ENCODE assay signal across 1 cellular context in genomic region chr2:11389551-11390528, GRCh38.
TF ChIP-seq lines count a peak whose summit lies in the region.

No MANE protein-coding gene starts in this region.

TF ChIP-seq in HepG2, 621 proteins besides CTCF, POLR2A, EP300 and RAD21 (continued from another document and continues in another):
- TF ChIP-seq ZBTB44 (CRISPR knock-in tag; IDR thresholded peaks at IDR 0.05) (no peak), ETV6 (CRISPR knock-in tag; conservative IDR thresholded peaks at IDR 0.05) (0 out of 2 replicates have a peak, but pooled peaks have one; percentile 42), BORCS8-MEF2B (CRISPR knock-in tag; IDR thresholded peaks at IDR 0.05) (peak; percentile 33; the same call in 1 of the 2 replicates), POGZ (CRISPR knock-in tag; IDR thresholded peaks at IDR 0.05) (0 out of 2 replicates have a peak, but pooled peaks have one; percentile 20), ZNF569 (CRISPR knock-in tag; IDR thresholded peaks at IDR 0.05; ENCODE audit: borderline replicate concordance) (no peak), ZSCAN29 (CRISPR knock-in tag; conservative IDR thresholded peaks at IDR 0.05) (no peak), ZC3H4 (CRISPR knock-in tag; IDR thresholded peaks at IDR 0.05; ENCODE audit: borderline replicate concordance) (no peak), KDM1A (CRISPR knock-in tag; IDR thresholded peaks at IDR 0.05) (no peak), ZGPAT (CRISPR knock-in tag; IDR thresholded peaks at IDR 0.05) (peak; percentile 16; the same call in 1 of the 2 replicates), NONO (IDR thresholded peaks at IDR 0.05) (no peak), NONO (CRISPR knock-in tag; conservative IDR thresholded peaks at IDR 0.05) (peak; percentile 40; the same call in 1 of the 2 replicates), RFX3 (CRISPR knock-in tag; IDR thresholded peaks at IDR 0.05) (no peak), ZNF558 (CRISPR knock-in tag; IDR thresholded peaks at IDR 0.05; ENCODE audit: borderline replicate concordance) (no peak), NFIC (IDR thresholded peaks at IDR 0.05; ENCODE audit: low read length) (peak; percentile 79), ZNF788 (CRISPR knock-in tag; IDR thresholded peaks at IDR 0.05; ENCODE audit: borderline replicate concordance) (no peak), ZNF335 (CRISPR knock-in tag; IDR thresholded peaks at IDR 0.05) (no peak), ZNF451 (CRISPR knock-in tag; IDR thresholded peaks at IDR 0.05) (0 out of 2 replicates have a peak, but pooled peaks have one; percentile 31), IRF2 (CRISPR knock-in tag; IDR thresholded peaks at IDR 0.05) (no peak), HMGXB3 (CRISPR knock-in tag; IDR thresholded peaks at IDR 0.05; ENCODE audit: borderline replicate concordance) (no peak), RARA (CRISPR knock-in tag; IDR thresholded peaks at IDR 0.05) (peak; percentile 46; the same call in 1 of the 2 replicates), SMC3 (IDR thresholded peaks at IDR 0.05; ENCODE audit: low read length) (no peak), MAX (IDR thresholded peaks at IDR 0.05) (0 out of 2 replicates have a peak, but pooled peaks have one; percentile 23), TOE1 (CRISPR knock-in tag; IDR thresholded peaks at IDR 0.05) (no peak), SMAD1 (CRISPR knock-in tag; IDR thresholded peaks at IDR 0.05; ENCODE audit: borderline replicate concordance, low read depth) (no peak)
- TF ChIP-seq, protein P1, sequence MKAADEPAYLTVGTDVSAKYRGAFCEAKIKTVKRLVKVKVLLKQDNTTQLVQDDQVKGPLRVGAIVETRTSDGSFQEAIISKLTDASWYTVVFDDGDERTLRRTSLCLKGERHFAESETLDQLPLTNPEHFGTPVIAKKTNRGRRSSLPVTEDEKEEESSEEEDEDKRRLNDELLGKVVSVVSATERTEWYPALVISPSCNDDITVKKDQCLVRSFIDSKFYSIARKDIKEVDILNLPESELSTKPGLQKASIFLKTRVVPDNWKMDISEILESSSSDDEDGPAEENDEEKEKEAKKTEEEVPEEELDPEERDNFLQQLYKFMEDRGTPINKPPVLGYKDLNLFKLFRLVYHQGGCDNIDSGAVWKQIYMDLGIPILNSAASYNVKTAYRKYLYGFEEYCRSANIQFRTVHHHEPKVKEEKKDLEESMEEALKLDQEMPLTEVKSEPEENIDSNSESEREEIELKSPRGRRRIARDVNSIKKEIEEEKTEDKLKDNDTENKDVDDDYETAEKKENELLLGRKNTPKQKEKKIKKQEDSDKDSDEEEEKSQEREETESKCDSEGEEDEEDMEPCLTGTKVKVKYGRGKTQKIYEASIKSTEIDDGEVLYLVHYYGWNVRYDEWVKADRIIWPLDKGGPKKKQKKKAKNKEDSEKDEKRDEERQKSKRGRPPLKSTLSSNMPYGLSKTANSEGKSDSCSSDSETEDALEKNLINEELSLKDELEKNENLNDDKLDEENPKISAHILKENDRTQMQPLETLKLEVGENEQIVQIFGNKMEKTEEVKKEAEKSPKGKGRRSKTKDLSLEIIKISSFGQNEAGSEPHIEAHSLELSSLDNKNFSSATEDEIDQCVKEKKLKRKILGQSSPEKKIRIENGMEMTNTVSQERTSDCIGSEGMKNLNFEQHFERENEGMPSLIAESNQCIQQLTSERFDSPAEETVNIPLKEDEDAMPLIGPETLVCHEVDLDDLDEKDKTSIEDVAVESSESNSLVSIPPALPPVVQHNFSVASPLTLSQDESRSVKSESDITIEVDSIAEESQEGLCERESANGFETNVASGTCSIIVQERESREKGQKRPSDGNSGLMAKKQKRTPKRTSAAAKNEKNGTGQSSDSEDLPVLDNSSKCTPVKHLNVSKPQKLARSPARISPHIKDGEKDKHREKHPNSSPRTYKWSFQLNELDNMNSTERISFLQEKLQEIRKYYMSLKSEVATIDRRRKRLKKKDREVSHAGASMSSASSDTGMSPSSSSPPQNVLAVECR (CRISPR knock-in tag; IDR thresholded peaks at IDR 0.05; ENCODE audit: borderline replicate concordance): 0 out of 2 replicates have a peak, but pooled peaks have one; percentile 23
- TF ChIP-seq, protein P2, sequence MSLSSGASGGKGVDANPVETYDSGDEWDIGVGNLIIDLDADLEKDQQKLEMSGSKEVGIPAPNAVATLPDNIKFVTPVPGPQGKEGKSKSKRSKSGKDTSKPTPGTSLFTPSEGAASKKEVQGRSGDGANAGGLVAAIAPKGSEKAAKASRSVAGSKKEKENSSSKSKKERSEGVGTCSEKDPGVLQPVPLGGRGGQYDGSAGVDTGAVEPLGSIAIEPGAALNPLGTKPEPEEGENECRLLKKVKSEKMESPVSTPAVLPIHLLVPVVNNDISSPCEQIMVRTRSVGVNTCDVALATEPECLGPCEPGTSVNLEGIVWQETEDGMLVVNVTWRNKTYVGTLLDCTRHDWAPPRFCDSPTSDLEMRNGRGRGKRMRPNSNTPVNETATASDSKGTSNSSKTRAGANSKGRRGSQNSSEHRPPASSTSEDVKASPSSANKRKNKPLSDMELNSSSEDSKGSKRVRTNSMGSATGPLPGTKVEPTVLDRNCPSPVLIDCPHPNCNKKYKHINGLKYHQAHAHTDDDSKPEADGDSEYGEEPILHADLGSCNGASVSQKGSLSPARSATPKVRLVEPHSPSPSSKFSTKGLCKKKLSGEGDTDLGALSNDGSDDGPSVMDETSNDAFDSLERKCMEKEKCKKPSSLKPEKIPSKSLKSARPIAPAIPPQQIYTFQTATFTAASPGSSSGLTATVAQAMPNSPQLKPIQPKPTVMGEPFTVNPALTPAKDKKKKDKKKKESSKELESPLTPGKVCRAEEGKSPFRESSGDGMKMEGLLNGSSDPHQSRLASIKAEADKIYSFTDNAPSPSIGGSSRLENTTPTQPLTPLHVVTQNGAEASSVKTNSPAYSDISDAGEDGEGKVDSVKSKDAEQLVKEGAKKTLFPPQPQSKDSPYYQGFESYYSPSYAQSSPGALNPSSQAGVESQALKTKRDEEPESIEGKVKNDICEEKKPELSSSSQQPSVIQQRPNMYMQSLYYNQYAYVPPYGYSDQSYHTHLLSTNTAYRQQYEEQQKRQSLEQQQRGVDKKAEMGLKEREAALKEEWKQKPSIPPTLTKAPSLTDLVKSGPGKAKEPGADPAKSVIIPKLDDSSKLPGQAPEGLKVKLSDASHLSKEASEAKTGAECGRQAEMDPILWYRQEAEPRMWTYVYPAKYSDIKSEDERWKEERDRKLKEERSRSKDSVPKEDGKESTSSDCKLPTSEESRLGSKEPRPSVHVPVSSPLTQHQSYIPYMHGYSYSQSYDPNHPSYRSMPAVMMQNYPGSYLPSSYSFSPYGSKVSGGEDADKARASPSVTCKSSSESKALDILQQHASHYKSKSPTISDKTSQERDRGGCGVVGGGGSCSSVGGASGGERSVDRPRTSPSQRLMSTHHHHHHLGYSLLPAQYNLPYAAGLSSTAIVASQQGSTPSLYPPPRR (CRISPR knock-in tag; IDR thresholded peaks at IDR 0.05; ENCODE audit: borderline replicate concordance): peak; percentile 25; the same call in 1 of the 2 replicates
- TF ChIP-seq, protein P3, sequence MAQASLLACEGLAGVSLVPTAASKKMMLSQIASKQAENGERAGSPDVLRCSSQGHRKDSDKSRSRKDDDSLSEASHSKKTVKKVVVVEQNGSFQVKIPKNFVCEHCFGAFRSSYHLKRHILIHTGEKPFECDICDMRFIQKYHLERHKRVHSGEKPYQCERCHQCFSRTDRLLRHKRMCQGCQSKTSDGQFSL (CRISPR knock-in tag; IDR thresholded peaks at IDR 0.05): no peak
- TF ChIP-seq, protein P4, sequence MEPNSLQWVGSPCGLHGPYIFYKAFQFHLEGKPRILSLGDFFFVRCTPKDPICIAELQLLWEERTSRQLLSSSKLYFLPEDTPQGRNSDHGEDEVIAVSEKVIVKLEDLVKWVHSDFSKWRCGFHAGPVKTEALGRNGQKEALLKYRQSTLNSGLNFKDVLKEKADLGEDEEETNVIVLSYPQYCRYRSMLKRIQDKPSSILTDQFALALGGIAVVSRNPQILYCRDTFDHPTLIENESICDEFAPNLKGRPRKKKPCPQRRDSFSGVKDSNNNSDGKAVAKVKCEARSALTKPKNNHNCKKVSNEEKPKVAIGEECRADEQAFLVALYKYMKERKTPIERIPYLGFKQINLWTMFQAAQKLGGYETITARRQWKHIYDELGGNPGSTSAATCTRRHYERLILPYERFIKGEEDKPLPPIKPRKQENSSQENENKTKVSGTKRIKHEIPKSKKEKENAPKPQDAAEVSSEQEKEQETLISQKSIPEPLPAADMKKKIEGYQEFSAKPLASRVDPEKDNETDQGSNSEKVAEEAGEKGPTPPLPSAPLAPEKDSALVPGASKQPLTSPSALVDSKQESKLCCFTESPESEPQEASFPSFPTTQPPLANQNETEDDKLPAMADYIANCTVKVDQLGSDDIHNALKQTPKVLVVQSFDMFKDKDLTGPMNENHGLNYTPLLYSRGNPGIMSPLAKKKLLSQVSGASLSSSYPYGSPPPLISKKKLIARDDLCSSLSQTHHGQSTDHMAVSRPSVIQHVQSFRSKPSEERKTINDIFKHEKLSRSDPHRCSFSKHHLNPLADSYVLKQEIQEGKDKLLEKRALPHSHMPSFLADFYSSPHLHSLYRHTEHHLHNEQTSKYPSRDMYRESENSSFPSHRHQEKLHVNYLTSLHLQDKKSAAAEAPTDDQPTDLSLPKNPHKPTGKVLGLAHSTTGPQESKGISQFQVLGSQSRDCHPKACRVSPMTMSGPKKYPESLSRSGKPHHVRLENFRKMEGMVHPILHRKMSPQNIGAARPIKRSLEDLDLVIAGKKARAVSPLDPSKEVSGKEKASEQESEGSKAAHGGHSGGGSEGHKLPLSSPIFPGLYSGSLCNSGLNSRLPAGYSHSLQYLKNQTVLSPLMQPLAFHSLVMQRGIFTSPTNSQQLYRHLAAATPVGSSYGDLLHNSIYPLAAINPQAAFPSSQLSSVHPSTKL (CRISPR knock-in tag; IDR thresholded peaks at IDR 0.05): peak; percentile 62; the same call in 1 of the 2 replicates
- TF ChIP-seq, protein P5, sequence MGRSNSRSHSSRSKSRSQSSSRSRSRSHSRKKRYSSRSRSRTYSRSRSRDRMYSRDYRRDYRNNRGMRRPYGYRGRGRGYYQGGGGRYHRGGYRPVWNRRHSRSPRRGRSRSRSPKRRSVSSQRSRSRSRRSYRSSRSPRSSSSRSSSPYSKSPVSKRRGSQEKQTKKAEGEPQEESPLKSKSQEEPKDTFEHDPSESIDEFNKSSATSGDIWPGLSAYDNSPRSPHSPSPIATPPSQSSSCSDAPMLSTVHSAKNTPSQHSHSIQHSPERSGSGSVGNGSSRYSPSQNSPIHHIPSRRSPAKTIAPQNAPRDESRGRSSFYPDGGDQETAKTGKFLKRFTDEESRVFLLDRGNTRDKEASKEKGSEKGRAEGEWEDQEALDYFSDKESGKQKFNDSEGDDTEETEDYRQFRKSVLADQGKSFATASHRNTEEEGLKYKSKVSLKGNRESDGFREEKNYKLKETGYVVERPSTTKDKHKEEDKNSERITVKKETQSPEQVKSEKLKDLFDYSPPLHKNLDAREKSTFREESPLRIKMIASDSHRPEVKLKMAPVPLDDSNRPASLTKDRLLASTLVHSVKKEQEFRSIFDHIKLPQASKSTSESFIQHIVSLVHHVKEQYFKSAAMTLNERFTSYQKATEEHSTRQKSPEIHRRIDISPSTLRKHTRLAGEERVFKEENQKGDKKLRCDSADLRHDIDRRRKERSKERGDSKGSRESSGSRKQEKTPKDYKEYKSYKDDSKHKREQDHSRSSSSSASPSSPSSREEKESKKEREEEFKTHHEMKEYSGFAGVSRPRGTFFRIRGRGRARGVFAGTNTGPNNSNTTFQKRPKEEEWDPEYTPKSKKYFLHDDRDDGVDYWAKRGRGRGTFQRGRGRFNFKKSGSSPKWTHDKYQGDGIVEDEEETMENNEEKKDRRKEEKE (IDR thresholded peaks at IDR 0.05): no peak
